In the genomic region with DNA sequence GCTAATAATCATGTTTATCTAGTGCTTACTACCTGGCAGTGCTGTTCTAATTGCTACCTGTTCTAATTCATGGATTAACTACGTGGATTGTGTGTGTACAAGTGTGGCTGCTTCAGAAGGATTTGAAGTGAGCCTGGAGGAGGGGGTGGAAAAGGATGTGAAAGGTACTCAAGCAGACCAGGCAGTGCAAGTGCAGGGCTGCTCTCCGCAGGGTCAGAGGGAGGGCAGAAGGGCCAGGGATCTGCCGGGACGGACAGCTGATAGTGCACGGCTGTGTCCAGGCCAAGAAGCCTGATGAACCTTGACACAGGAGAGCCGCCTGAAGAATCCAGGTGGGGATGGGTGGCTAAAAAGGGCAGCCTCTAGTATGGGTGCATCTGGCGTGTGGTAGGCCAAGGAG, we compare ENCODE assay signal across 32 cellular contexts. TPM values are rescaled to one million over a fixed set of nuclear protein-coding genes. Genes with fewer than 3 reads are reported as not detected.
"Had no signal": no experiment of that assay in that cellular context is flagged by ENCODE, and none has a peak within 500 bp of the region (broad histone marks: within the 10 kb centered on the region; RNA-seq: fewer than 3 reads in every experiment).

No MANE protein-coding gene starts in this region.

- H3K9me3 ChIP-seq: ascending aorta, esophagus muscularis mucosa, gastrocnemius medialis, heart left ventricle had no signal

- H3K4me1 ChIP-seq: ascending aorta, esophagus muscularis mucosa, foreskin keratinocyte, gastrocnemius medialis, heart left ventricle had no signal

- H3K27ac Mint-ChIP-seq: activated CD4-positive, alpha-beta memory T cell treated with anti-CD3 and anti-CD28 coated beads, Interleukin-2, amount 10 ng/mL, durations not matched to agents 7 days and 5 days; activated CD4-positive, alpha-beta T cell treated with anti-CD3 and anti-CD28 coated beads, Interleukin-2, amount 10 ng/mL, durations not matched to agents 7 days and 5 days; activated naive CD4-positive, alpha-beta T cell treated with anti-CD3 and anti-CD28 coated beads, Interleukin-2, amount 10 ng/mL, durations not matched to agents 7 days and 5 days; activated naive CD4-positive, alpha-beta T cell treated with anti-CD3 and anti-CD28 coated beads, Interleukin-2, amount 50 U/mL, for 72 hours; activated naive CD8-positive, alpha-beta T cell treated with anti-CD3 and anti-CD28 coated beads, Interleukin-2, amount 10 ng/mL, durations not matched to agents 7 days and 5 days; activated T-cell treated with anti-CD3 and anti-CD28 coated beads, Interleukin-2, amount 50 U/mL, for 24 hours; activated T-cell treated with anti-CD3 and anti-CD28 coated beads, Interleukin-2, amount 50 U/mL, for 72 hours; effector memory CD8-positive, alpha-beta T cell; WTC11 had no signal

- H3K4me3 Mint-ChIP-seq: activated CD4-positive, alpha-beta memory T cell treated with anti-CD3 and anti-CD28 coated beads, Interleukin-2, amount 10 ng/mL, durations not matched to agents 7 days and 5 days; activated CD4-positive, alpha-beta T cell treated with anti-CD3 and anti-CD28 coated beads, Interleukin-2, amount 10 ng/mL, durations not matched to agents 7 days and 5 days; activated naive CD4-positive, alpha-beta T cell treated with anti-CD3 and anti-CD28 coated beads, Interleukin-2, amount 10 ng/mL, durations not matched to agents 7 days and 5 days; activated naive CD8-positive, alpha-beta T cell treated with anti-CD3 and anti-CD28 coated beads, Interleukin-2, amount 10 ng/mL, durations not matched to agents 7 days and 5 days; activated T-cell treated with anti-CD3 and anti-CD28 coated beads, Interleukin-2, amount 50 U/mL, for 24 hours; activated T-cell treated with anti-CD3 and anti-CD28 coated beads, Interleukin-2, amount 50 U/mL, for 72 hours; brain; central memory CD8-positive, alpha-beta T cell; effector memory CD8-positive, alpha-beta T cell; WTC11 had no signal

- H3K4me1 Mint-ChIP-seq: activated CD4-positive, alpha-beta memory T cell treated with anti-CD3 and anti-CD28 coated beads, Interleukin-2, amount 10 ng/mL, durations not matched to agents 7 days and 5 days; activated CD4-positive, alpha-beta T cell treated with anti-CD3 and anti-CD28 coated beads, Interleukin-2, amount 10 ng/mL, durations not matched to agents 7 days and 5 days; activated naive CD4-positive, alpha-beta T cell treated with anti-CD3 and anti-CD28 coated beads, Interleukin-2, amount 10 ng/mL, durations not matched to agents 7 days and 5 days; activated naive CD8-positive, alpha-beta T cell treated with anti-CD3 and anti-CD28 coated beads, Interleukin-2, amount 10 ng/mL, durations not matched to agents 7 days and 5 days; central memory CD8-positive, alpha-beta T cell had no signal

- H3K36me3 ChIP-seq: ascending aorta, esophagus muscularis mucosa, gastrocnemius medialis, heart left ventricle had no signal

- H3K4me3 ChIP-seq: ascending aorta, esophagus muscularis mucosa, gastrocnemius medialis, heart left ventricle had no signal

- H3K9me3 Mint-ChIP-seq: activated CD4-positive, alpha-beta T cell treated with anti-CD3 and anti-CD28 coated beads, Interleukin-2, amount 10 ng/mL, durations not matched to agents 7 days and 5 days; activated naive CD4-positive, alpha-beta T cell treated with anti-CD3 and anti-CD28 coated beads, Interleukin-2, amount 10 ng/mL, durations not matched to agents 7 days and 5 days; activated naive CD4-positive, alpha-beta T cell treated with anti-CD3 and anti-CD28 coated beads, Interleukin-2, amount 50 U/mL, for 72 hours; activated naive CD8-positive, alpha-beta T cell treated with anti-CD3 and anti-CD28 coated beads, Interleukin-2, amount 10 ng/mL, durations not matched to agents 7 days and 5 days; activated T-cell treated with anti-CD3 and anti-CD28 coated beads, Interleukin-2, amount 50 U/mL, for 24 hours; activated T-cell treated with anti-CD3 and anti-CD28 coated beads, Interleukin-2, amount 50 U/mL, for 72 hours; central memory CD8-positive, alpha-beta T cell had no signal

- H3K27ac ChIP-seq: ascending aorta, esophagus muscularis mucosa, foreskin keratinocyte, gastrocnemius medialis, heart left ventricle had no signal

- H3K36me3 Mint-ChIP-seq: activated naive CD4-positive, alpha-beta T cell treated with anti-CD3 and anti-CD28 coated beads, Interleukin-2, amount 10 ng/mL, durations not matched to agents 7 days and 5 days; activated naive CD4-positive, alpha-beta T cell treated with anti-CD3 and anti-CD28 coated beads, Interleukin-2, amount 50 U/mL, for 72 hours; activated naive CD8-positive, alpha-beta T cell treated with anti-CD3 and anti-CD28 coated beads, Interleukin-2, amount 10 ng/mL, durations not matched to agents 7 days and 5 days; brain had no signal

- DNase-seq: activated CD4-positive, alpha-beta memory T cell treated with anti-CD3 and anti-CD28 coated beads, Interleukin-2, amount 10 ng/mL, durations not matched to agents 7 days and 5 days; activated CD4-positive, alpha-beta T cell treated with anti-CD3 and anti-CD28 coated beads for 1 hour; activated CD4-positive, alpha-beta T cell treated with anti-CD3 and anti-CD28 coated beads for 4 hours; activated CD4-positive, alpha-beta T cell treated with anti-CD3 and anti-CD28 coated beads, Interleukin-2, amount 10 ng/mL, durations not matched to agents 7 days and 5 days; activated CD4-positive, alpha-beta T cell treated with anti-CD3 and anti-CD28 coated beads, Interleukin-2, amount 50 U/mL, for 4 hours; activated CD8-positive, alpha-beta memory T cell treated with anti-CD3 and anti-CD28 coated beads, Interleukin-2, amount 50 U/mL, for 48 hours; activated gamma-delta T cell; activated naive CD4-positive, alpha-beta T cell; activated naive CD4-positive, alpha-beta T cell treated with anti-CD3 and anti-CD28 coated beads, Interleukin-2, amount 10 ng/mL, durations not matched to agents 7 days and 5 days; activated naive CD8-positive, alpha-beta T cell treated with anti-CD3 and anti-CD28 coated beads, Interleukin-2, amount 10 ng/mL, durations not matched to agents 7 days and 5 days; activated T-cell treated with anti-CD3 and anti-CD28 coated beads for 4 hours; activated T-cell treated with anti-CD3 and anti-CD28 coated beads, Interleukin-2, amount 50 U/mL, for 24 hours; activated T-cell treated with anti-CD3 and anti-CD28 coated beads, Interleukin-2, amount 50 U/mL, for 72 hours; cortex of kidney; dermis blood vessel endothelial cell; effector CD4-positive, alpha-beta T cell; effector memory CD8-positive, alpha-beta T cell; erythroblast; foreskin keratinocyte; gastrocnemius medialis; glutamatergic neuron; heart left ventricle; T-helper 2 cell had no signal

- H3K27me3 Mint-ChIP-seq: activated CD4-positive, alpha-beta memory T cell treated with anti-CD3 and anti-CD28 coated beads, Interleukin-2, amount 10 ng/mL, durations not matched to agents 7 days and 5 days; activated CD4-positive, alpha-beta T cell treated with anti-CD3 and anti-CD28 coated beads, Interleukin-2, amount 10 ng/mL, durations not matched to agents 7 days and 5 days; activated naive CD4-positive, alpha-beta T cell treated with anti-CD3 and anti-CD28 coated beads, Interleukin-2, amount 10 ng/mL, durations not matched to agents 7 days and 5 days had no signal

- H3K27me3 ChIP-seq: ascending aorta, gastrocnemius medialis had no signal

RNA-seq across cellular contexts. Expression of gene PIWIL1, which starts 28.5 kb away (rescaled TPM):
- total RNA-seq: activated CD4-positive, alpha-beta memory T cell treated with anti-CD3 and anti-CD28 coated beads, Interleukin-2, amount 10 ng/mL, durations not matched to agents 7 days and 5 days; activated CD4-positive, alpha-beta T cell treated with anti-CD3 and anti-CD28 coated beads, Interleukin-2, amount 10 ng/mL, durations not matched to agents 7 days and 5 days; activated naive CD4-positive, alpha-beta T cell treated with anti-CD3 and anti-CD28 coated beads, Interleukin-2, amount 50 U/mL, for 72 hours; activated naive CD8-positive, alpha-beta T cell treated with anti-CD3 and anti-CD28 coated beads, Interleukin-2, amount 10 ng/mL, durations not matched to agents 7 days and 5 days; activated T-cell treated with anti-CD3 and anti-CD28 coated beads, Interleukin-2, amount 50 U/mL, for 72 hours; ascending aorta; bronchial epithelial cell; cardiac septum; dermis blood vessel endothelial cell; gastrocnemius medialis; heart left ventricle; T-helper 1 cell treated with Interleukin-12 subunit alpha and Interleukin-12 subunit beta and Interleukin-4 antibody, amounts not matched to agents 30 ng/mL and 1 ng/mL, for 36 hours; WTC11 had no signal
